In the genomic region with DNA sequence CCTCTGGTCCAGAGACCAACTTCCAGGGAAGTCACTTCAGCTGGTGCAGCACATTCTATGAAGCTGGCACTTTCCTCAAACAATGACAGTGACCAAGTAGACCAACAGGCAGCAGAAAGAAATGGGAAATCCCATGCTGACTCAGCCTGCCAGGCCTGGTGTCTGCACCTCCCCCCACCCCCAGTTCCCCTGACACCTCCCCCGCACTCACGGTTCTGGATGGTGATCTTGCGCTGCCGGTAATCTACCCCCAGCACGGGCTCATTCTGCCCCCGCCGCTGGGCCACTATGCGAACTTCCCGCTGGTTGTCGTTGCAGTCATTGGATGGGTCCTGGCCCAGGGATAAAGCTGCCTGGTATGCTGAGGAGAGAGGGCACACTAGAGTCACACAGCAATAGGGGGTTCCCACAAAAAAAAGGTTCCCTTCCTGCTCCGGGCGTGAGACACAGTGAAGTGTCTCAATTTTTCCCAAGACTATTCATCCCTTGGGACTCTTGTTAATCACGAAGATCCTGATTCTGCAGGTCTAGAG, we compare ENCODE assay signal across 9 cellular contexts.
DNase-seq lines count a peak whose midpoint lies in the region; ATAC-seq and TF ChIP-seq lines count a peak whose summit lies in the region.
"Had no signal": no experiment of that assay in that cellular context is flagged by ENCODE, and none has a peak within 500 bp of the region (broad histone marks: within the 10 kb centered on the region; RNA-seq: fewer than 3 reads in every experiment).

No MANE protein-coding gene starts in this region.

- H3K9me3 ChIP-seq in BLaER1 treated with 17β-estradiol and CSF1 and Interleukin-3, amounts not matched to agents 10 nM and 100 nM (replicated peaks in 1 of 11): 0 out of 22 replicates have a peak, but pooled peaks cover 0 to 6% (median 0%) of the 10 kb centered on the region in 11 experiments
- H3K9me3 ChIP-seq: stomach had no signal

- H3K4me3 ChIP-seq in BLaER1 treated with 17β-estradiol and CSF1 and Interleukin-3, amounts not matched to agents 10 nM and 100 nM: no peak overlapping the region; a peak in 1 of 20 replicates
- H3K4me3 ChIP-seq: stomach had no signal

- peaks cover 49 to 72% (median 54%) of the 10 kb centered on the region in 10 experiments for H3K4me1 ChIP-seq in BLaER1 treated with 17β-estradiol and CSF1 and Interleukin-3, amounts not matched to agents 10 nM and 100 nM
- H3K4me1 ChIP-seq: stomach had no signal

- DNase-seq in NCI-H1694 treated with DMSO at 0.1 percent for 48 hours (lab: John Stamatoyannopoulos, UW) (no peak), AML-193 (lab: John Stamatoyannopoulos, UW) (no peak)
- DNase-seq in effector CD4-positive, alpha-beta T cell: no peak
- DNase-seq: stomach had no signal

- H3K27ac ChIP-seq in BLaER1 treated with 17β-estradiol and CSF1 and Interleukin-3, amounts not matched to agents 10 nM and 100 nM: peak overlapping the region in 8 of 11 experiments; percentile 68 to 95 (median 91); a peak in 16 of 22 replicates
- H3K27ac ChIP-seq in VCaP: peak overlapping the region; percentile 75
- H3K27ac ChIP-seq: stomach had no signal

- H4K20me1 ChIP-seq in BLaER1 treated with 17β-estradiol and CSF1 and Interleukin-3, amounts not matched to agents 10 nM and 100 nM: no peaks in the 10 kb centered on the region

- H3K9ac ChIP-seq in BLaER1 treated with 17β-estradiol and CSF1 and Interleukin-3, amounts not matched to agents 10 nM and 100 nM: peak overlapping the region in 4 of 11 experiments; percentile 60 to 88 (median 72); a peak in 10 of 22 replicates

- no peak for TF ChIP-seq CTCF in VCaP (conservative IDR thresholded peaks at IDR 0.05)

- no peaks in the 10 kb centered on the region for H3K36me3 ChIP-seq in BLaER1 treated with 17β-estradiol and CSF1 and Interleukin-3, amounts not matched to agents 10 nM and 100 nM
- H3K36me3 ChIP-seq: stomach had no signal

- peak overlapping the region; percentile 66 to 93 (median 87) for H3K4me2 ChIP-seq in BLaER1 treated with 17β-estradiol and CSF1 and Interleukin-3, amounts not matched to agents 10 nM and 100 nM

- ATAC-seq in GM18517 (IDR thresholded peaks at IDR 0.05; ENCODE audit: unreplicated experiment): peak; percentile 38
- peak; percentile 48 for ATAC-seq in HG02885 (IDR thresholded peaks at IDR 0.05; ENCODE audit: poor library complexity, unreplicated experiment)
- ATAC-seq in GM21390 (IDR thresholded peaks at IDR 0.05; ENCODE audit: unreplicated experiment): no peak

- H3K27me3 ChIP-seq in BLaER1 treated with 17β-estradiol and CSF1 and Interleukin-3, amounts not matched to agents 10 nM and 100 nM: no peaks in the 10 kb centered on the region
